Comparison of ENCODE assay signal across 20 cellular contexts in the genomic region with DNA sequence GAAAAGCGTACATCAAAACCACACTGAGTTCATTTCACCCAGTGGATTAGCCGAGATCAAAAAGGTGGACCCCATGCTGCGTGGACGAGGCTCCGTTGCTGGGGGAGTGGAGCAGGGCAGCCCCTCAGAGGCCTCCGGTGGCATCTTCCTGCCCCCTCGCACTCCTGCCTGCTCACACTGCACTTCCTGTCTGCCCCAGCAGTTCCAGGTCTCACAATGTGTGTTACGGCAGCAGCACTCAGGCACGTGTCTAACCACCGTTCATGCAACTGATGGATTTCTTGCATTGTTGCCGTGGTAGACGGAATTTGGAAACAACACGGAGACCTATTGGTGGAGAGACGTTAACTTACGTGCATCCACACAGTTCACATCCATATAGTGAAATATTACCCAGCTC.
DNase-seq lines count a peak whose midpoint lies in the region; ATAC-seq and TF ChIP-seq lines count a peak whose summit lies in the region.
"Had no signal": no experiment of that assay in that cellular context is flagged by ENCODE, and none has a peak within 500 bp of the region (broad histone marks: within the 10 kb centered on the region; RNA-seq: fewer than 3 reads in every experiment).

No MANE protein-coding gene starts in this region.

- no peak for ATAC-seq in IMR-90 (ENCODE audit: low read depth)
- ATAC-seq in activated naive CD8-positive, alpha-beta T cell treated with anti-CD3 and anti-CD28 coated beads, Interleukin-2, amount 50 U/mL, for 24 hours, result peak; percentile 43
- ATAC-seq: HepG2 had no signal

- H4K20me1 ChIP-seq in IMR-90 (ENCODE audit: insufficient read depth, low read length), result peaks cover 68% of the 10 kb centered on the region

- no peak overlapping the region for H4K8ac ChIP-seq in IMR-90 (ENCODE audit: low read depth in 2 of 2, low read length in 2 of 2)
- H4K8ac ChIP-seq in neuronal stem cell (ENCODE audit: low read depth, low read length), result no peak overlapping the region

- no peak overlapping the region for H3K4me3 ChIP-seq in H7 (ENCODE audit: insufficient read depth, low read depth, low read length)
- no peak overlapping the region for H3K4me3 ChIP-seq in IMR-90 (ENCODE audit: insufficient read depth, low read depth, low read length)
- H3K4me3 ChIP-seq in neuronal stem cell (ENCODE audit: low read length in 2 of 2), result no peak overlapping the region
- no peak overlapping the region for H3K4me3 ChIP-seq in tibial nerve
- H3K4me3 ChIP-seq: PC-9 had no signal

- H4K91ac ChIP-seq in IMR-90 (ENCODE audit: insufficient read depth, low read depth, low read length), result no peak overlapping the region
- no peak overlapping the region for H4K91ac ChIP-seq in neuronal stem cell (ENCODE audit: low read depth, low read length, poor library complexity)

- no peak overlapping the region for H2BK20ac ChIP-seq in IMR-90 (ENCODE audit: low read depth, low read length)

- WGBS in IMR-90 (ENCODE audit: extremely low coverage in 2 of 2, insufficient read length in 1 of 2), 2 experiments, result 88% methylated on average over 7 of the region's 15 CpGs; no CpG with 5 or more reads in 1 of the 2 experiments
- no CpG with 5 or more reads among the region's 15 CpGs for WGBS in neuronal stem cell (ENCODE audit: extremely low coverage in 2 of 2, insufficient read length in 2 of 2, insufficient replicate concordance in 1 of 2), 2 donors
- WGBS in tibial nerve, 2 donors, result 87 to 89% methylated on average over 15 of the region's 15 CpGs

- H3K4me2 ChIP-seq in IMR-90 (ENCODE audit: low read depth, low read length) (no peak overlapping the region), neuronal stem cell (ENCODE audit: insufficient read depth, low read length, poor library complexity, severe bottlenecking) (no peak overlapping the region)
- H3K4me2 ChIP-seq: KMS-11, PC-9 had no signal

- H3K4ac ChIP-seq in IMR-90 (ENCODE audit: low read depth, low read length) (no peak overlapping the region), neuronal stem cell (ENCODE audit: low read length) (peak overlapping the region; percentile 30)

- H3K9ac ChIP-seq in IMR-90 (ENCODE audit: low read depth, low read length) (no peak overlapping the region), neuronal stem cell (ENCODE audit: low read depth, low read length, poor library complexity) (no peak overlapping the region)
- H3K9ac ChIP-seq: KMS-11 had no signal

- no peaks in the 10 kb centered on the region for H3K9me3 Mint-ChIP-seq in activated naive CD8-positive, alpha-beta T cell treated with anti-CD3 and anti-CD28 coated beads, Interleukin-2, amount 50 U/mL, for 24 hours

- no TSS peak for BruUV-seq in IMR-90 (replicated peaks; lab: Mats Ljungman, UMichigan)

- TF ChIP-seq EP300 in tibial nerve (IDR thresholded peaks at IDR 0.05), result no peak

- H3K79me1 ChIP-seq in IMR-90 (ENCODE audit: low read depth in 1 of 2, low read length in 2 of 2) (peaks cover 57 to 73% of the 10 kb centered on the region in 2 experiments), neuronal stem cell (ENCODE audit: low read depth, low read length) (peaks cover 2% of the 10 kb centered on the region)

- CTCF ChIA-PET in IMR-90 (lab: Yijun Ruan, JAX), result no interaction called here

- no peaks in the 10 kb centered on the region for H3K27me3 Mint-ChIP-seq in activated naive CD8-positive, alpha-beta T cell treated with anti-CD3 and anti-CD28 coated beads, Interleukin-2, amount 50 U/mL, for 24 hours

- H3K36me3 ChIP-seq in H7 (replicated peaks; ENCODE audit: control insufficient read depth, insufficient read depth, low read length), result peaks cover 15% of the 10 kb centered on the region
- peaks cover 71% of the 10 kb centered on the region for H3K36me3 ChIP-seq in IMR-90 (ENCODE audit: control insufficient read depth, insufficient read depth, low read length)
- peaks cover 29 to 77% of the 10 kb centered on the region in 2 donors for H3K36me3 ChIP-seq in neuronal stem cell (replicated peaks in 1 of 2; ENCODE audit: control insufficient read depth in 2 of 2, insufficient read depth in 2 of 2, low read length in 2 of 2)
- H3K36me3 ChIP-seq in tibial nerve, result peaks cover 3 to 70% (median 6%) of the 10 kb centered on the region in 3 donors

- dilution Hi-C loops in IMR-90 (cut with HindIII; ENCODE audit: low sequenced_read_pairs, unreplicated experiment), result no loop called here

- H3K27ac Mint-ChIP-seq in activated naive CD8-positive, alpha-beta T cell treated with anti-CD3 and anti-CD28 coated beads, Interleukin-2, amount 50 U/mL, for 24 hours, result no peak overlapping the region
- H3K27ac Mint-ChIP-seq: CD14-positive monocyte had no signal

- no peak overlapping the region for H3K56ac ChIP-seq in IMR-90 (ENCODE audit: extremely low read depth, insufficient read depth, low read length)

- H4K5ac ChIP-seq in IMR-90 (ENCODE audit: low read depth, low read length), result peak overlapping the region; percentile 20; the same call in 1 of the 2 replicates

- peaks cover 9% of the 10 kb centered on the region for H3K4me1 Mint-ChIP-seq in activated naive CD8-positive, alpha-beta T cell treated with anti-CD3 and anti-CD28 coated beads, Interleukin-2, amount 50 U/mL, for 24 hours

- H3K18ac ChIP-seq in IMR-90 (ENCODE audit: low read depth, low read length) (no peak overlapping the region), neuronal stem cell (ENCODE audit: low read length) (no peak overlapping the region)

- peak; percentile 50 for DNase-seq in H7
- no peak for DNase-seq in IMR-90
- DNase-seq in activated naive CD8-positive, alpha-beta T cell treated with anti-CD3 and anti-CD28 coated beads, Interleukin-2, amount 50 U/mL, for 24 hours, result peak; percentile 17
- DNase-seq in neuronal stem cell (ENCODE audit: low spot score), result no peak
- no peak for DNase-seq in EL
- DNase-seq in activated effector memory CD4-positive, alpha-beta T cell treated with Interleukin-2 at 50 U/mL for 16 hours, result no peak
- no peak for DNase-seq in tibial nerve (ENCODE audit: low spot score in 2 of 2)
- DNase-seq: ACHN, AML-193, Caco-2, DMS153, GOT3, NCI-H1436 treated with DMSO at 0.1 percent for 48 hours, NCI-H2081, NCI-H510A, NCI-H774, PC-9 had no signal

- in situ Hi-C loops in IMR-90 (cut with MboI; ENCODE audit: low sequenced_read_pairs), result no loop called here

- peaks cover 18% of the 10 kb centered on the region for H3K4me1 ChIP-seq in IMR-90 (ENCODE audit: control insufficient read depth, insufficient read depth, low read length)
- peaks cover 13 to 28% of the 10 kb centered on the region in 2 donors for H3K4me1 ChIP-seq in neuronal stem cell (ENCODE audit: control insufficient read depth in 2 of 2, insufficient read depth in 1 of 2, low read depth in 1 of 2, low read length in 2 of 2)
- H3K4me1 ChIP-seq in tibial nerve, result peaks cover 0 to 5% (median 0%) of the 10 kb centered on the region in 4 donors
- H3K4me1 ChIP-seq: Caco-2 had no signal

- H3K23ac ChIP-seq in IMR-90 (ENCODE audit: low read depth, low read length), result no peak overlapping the region
- no peak overlapping the region for H3K23ac ChIP-seq in neuronal stem cell (ENCODE audit: low read depth, low read length, poor library complexity)

- no peak overlapping the region for H3K14ac ChIP-seq in IMR-90 (replicated peaks; ENCODE audit: low read depth, low read length)
- no peak overlapping the region for H3K14ac ChIP-seq in neuronal stem cell (ENCODE audit: low read length)

- H2AFZ ChIP-seq in IMR-90 (replicated peaks; ENCODE audit: low read length, poor library complexity), result no peak overlapping the region
- H2AFZ ChIP-seq in neuronal stem cell (ENCODE audit: low read length), result no peak overlapping the region
- H2AFZ ChIP-seq: PC-9 had no signal

- TF ChIP-seq CTCF in IMR-90 (conservative IDR thresholded peaks at IDR 0.05; ENCODE audit: low read depth, low read length) (no peak), tibial nerve (IDR thresholded peaks at IDR 0.05) (no peak)

- H2BK15ac ChIP-seq in IMR-90 (ENCODE audit: low read depth, low read length) (no peak overlapping the region), neuronal stem cell (ENCODE audit: low read length) (no peak overlapping the region)

- H2BK5ac ChIP-seq in IMR-90 (ENCODE audit: low read depth, low read length, poor library complexity, severe bottlenecking) (peak overlapping the region; percentile 15), neuronal stem cell (ENCODE audit: low read length) (no peak overlapping the region)

- H2BK12ac ChIP-seq in neuronal stem cell (ENCODE audit: low read length), result no peak overlapping the region

- no peak for TF ChIP-seq RAD21 in IMR-90 (IDR thresholded peaks at IDR 0.05; ENCODE audit: low read length)

- TF ChIP-seq POLR2A in IMR-90 (IDR thresholded peaks at IDR 0.05; ENCODE audit: low read depth, low read length), result no peak
- TF ChIP-seq POLR2A in tibial nerve (IDR thresholded peaks at IDR 0.05), result no peak

- H3K9me1 ChIP-seq in IMR-90 (ENCODE audit: insufficient read depth, low read length), result peaks cover 9% of the 10 kb centered on the region

- intact Hi-C loops in IMR-90 (cut with micrococcal nuclease), result no loop called here

- POLR2A ChIA-PET in IMR-90 (lab: Charles Lee; ENCODE audit: unreplicated experiment), result no interaction called here

- no peak overlapping the region for H2BK120ac ChIP-seq in IMR-90 (ENCODE audit: low read depth, low read length)
- H2BK120ac ChIP-seq in neuronal stem cell (ENCODE audit: low read depth, low read length), result no peak overlapping the region

- H3K9me3 ChIP-seq in IMR-90 (ENCODE audit: control insufficient read depth, insufficient read depth, low read length), result no peaks in the 10 kb centered on the region
- no peaks in the 10 kb centered on the region for H3K9me3 ChIP-seq in neuronal stem cell (replicated peaks in 1 of 2; ENCODE audit: control insufficient read depth in 2 of 2, insufficient read depth in 1 of 2, low read depth in 1 of 2, low read length in 2 of 2)
- H3K9me3 ChIP-seq in tibial nerve, result no peaks in the 10 kb centered on the region
- H3K9me3 ChIP-seq: Caco-2 had no signal

- peaks cover 3% of the 10 kb centered on the region for H3K36me3 Mint-ChIP-seq in activated naive CD8-positive, alpha-beta T cell treated with anti-CD3 and anti-CD28 coated beads, Interleukin-2, amount 50 U/mL, for 24 hours (ENCODE audit: low read depth)

- 0 out of 2 replicates have a peak overlapping the region, but pooled peaks have one; percentile 7 for H3K27ac ChIP-seq in IMR-90 (ENCODE audit: insufficient read depth, low read length)
- no peak overlapping the region for H3K27ac ChIP-seq in neuronal stem cell (replicated peaks; ENCODE audit: low read length)
- no peak overlapping the region for H3K27ac ChIP-seq in tibial nerve
- H3K27ac ChIP-seq: KMS-11, PC-9 had no signal

- no peak overlapping the region for H2AK9ac ChIP-seq in IMR-90 (replicated peaks; ENCODE audit: low read depth, low read length, poor library complexity)

- H2AK5ac ChIP-seq in IMR-90 (ENCODE audit: low read depth, low read length) (no peak overlapping the region), neuronal stem cell (ENCODE audit: low read depth, low read length) (no peak overlapping the region)

- H3K4me3 Mint-ChIP-seq in activated naive CD8-positive, alpha-beta T cell treated with anti-CD3 and anti-CD28 coated beads, Interleukin-2, amount 50 U/mL, for 24 hours, result no peak overlapping the region
- H3K4me3 Mint-ChIP-seq: CD14-positive monocyte had no signal

- H3K27me3 ChIP-seq in H7 (ENCODE audit: control insufficient read depth, insufficient read depth, low read length) (no peaks in the 10 kb centered on the region), IMR-90 (ENCODE audit: control insufficient read depth, insufficient read depth, low read length) (no peaks in the 10 kb centered on the region), neuronal stem cell (ENCODE audit: control insufficient read depth in 3 of 3, insufficient read depth in 3 of 3, low read depth in 1 of 3, low read length in 3 of 3) (no peaks in the 10 kb centered on the region), tibial nerve (no peaks in the 10 kb centered on the region)

Comparison
In these comparisons a context has a peak if more than half of its experiments do, and no peak if none do; other contexts are left out.
1. DNase-seq: peak in H7 (single experiment) and activated naive CD8-positive, alpha-beta T cell treated with anti-CD3 and anti-CD28 coated beads, Interleukin-2, amount 50 U/mL, for 24 hours (single experiment); none in IMR-90 (single experiment), neuronal stem cell (single experiment), EL (single experiment), activated effector memory CD4-positive, alpha-beta T cell treated with Interleukin-2 at 50 U/mL for 16 hours (single experiment) and tibial nerve (0 of 2).